ENCODE assay signal across 8 cellular contexts in the genomic region with DNA sequence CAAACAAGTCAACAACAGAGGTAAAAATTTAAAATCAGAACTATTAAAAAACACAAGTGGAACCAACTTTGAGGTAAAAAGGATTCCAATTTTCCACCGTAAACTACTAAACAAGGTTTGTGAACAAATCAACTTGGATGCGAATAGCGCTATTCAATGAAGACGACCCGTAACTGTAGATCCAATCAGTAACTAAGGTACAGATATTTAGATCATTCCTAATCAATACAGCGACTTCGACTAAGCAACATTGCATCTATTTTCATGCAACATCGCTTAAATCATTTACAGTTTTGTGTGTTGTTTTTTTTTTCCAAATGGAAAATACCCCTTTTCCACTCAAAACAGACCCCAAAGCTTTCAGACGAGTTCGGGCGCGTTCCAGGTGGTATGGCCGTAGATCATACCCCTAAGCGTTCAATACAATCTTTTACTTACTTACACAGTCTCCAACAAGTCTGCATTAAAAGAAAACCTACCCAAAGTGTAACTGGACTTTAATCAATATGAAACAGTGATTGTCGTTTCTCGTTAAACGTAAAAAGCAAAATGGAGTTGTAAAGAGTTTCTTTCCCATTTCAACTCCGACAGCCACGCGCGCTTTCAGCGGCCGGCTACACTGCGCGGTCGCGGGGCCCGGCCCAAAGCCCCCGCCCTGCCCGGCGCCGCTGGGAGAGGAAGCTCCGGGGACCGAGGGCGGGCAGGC. TPM values are rescaled to one million over a fixed set of nuclear protein-coding genes. Genes with fewer than 3 reads are reported as not detected.
DNase-seq lines count a peak whose midpoint lies in the region; ATAC-seq and TF ChIP-seq lines count a peak whose summit lies in the region.

No MANE protein-coding gene starts in this region.

- H3K4me3 ChIP-seq in DND-41 (ENCODE audit: low read depth in 1 of 2, low read length in 2 of 2) (peak overlapping the region; percentile 61 to 92), OCI-LY3 (ENCODE audit: low read length) (peak overlapping the region; percentile 87), neutrophil (ENCODE audit: low read depth in 1 of 2, low read length in 1 of 2) (peak overlapping the region; percentile 86 to 88)

- DNase-seq in DND-41 (no peak), epithelial cell of prostate (ENCODE audit: low read depth, low spot score) (no peak), posterior vena cava (ENCODE audit: low spot score) (no peak)

- no peaks in the 10 kb centered on the region for H3K9me3 ChIP-seq in DND-41 (ENCODE audit: insufficient read depth, low read length, severe bottlenecking)
- H3K9me3 ChIP-seq in OCI-LY3 (ENCODE audit: insufficient read depth, low read length), result no peaks in the 10 kb centered on the region
- no peaks in the 10 kb centered on the region for H3K9me3 ChIP-seq in neutrophil

- peaks cover 58% of the 10 kb centered on the region for H4K20me1 ChIP-seq in DND-41 (ENCODE audit: insufficient read depth, low read length)
- H4K20me1 ChIP-seq in OCI-LY3 (ENCODE audit: insufficient read depth, low read length), result peaks cover 52% of the 10 kb centered on the region

- H3K4me1 ChIP-seq in DND-41 (ENCODE audit: insufficient read depth, low read length), result peaks cover 70% of the 10 kb centered on the region
- peaks cover 24% of the 10 kb centered on the region for H3K4me1 ChIP-seq in OCI-LY3 (ENCODE audit: low read length)
- H3K4me1 ChIP-seq in neutrophil (ENCODE audit: control insufficient read depth in 1 of 2, insufficient read depth in 1 of 2, low read depth in 1 of 2, low read length in 1 of 2), result peaks cover 85% of the 10 kb centered on the region in 2 experiments

- H2AFZ ChIP-seq in DND-41 (ENCODE audit: low read depth, low read length), result 0 out of 2 replicates have a peak overlapping the region, but pooled peaks have one; percentile 33
- no peak overlapping the region for H2AFZ ChIP-seq in OCI-LY3 (ENCODE audit: low read depth, low read length)

- TF ChIP-seq CTCF in DND-41 (IDR thresholded peaks at IDR 0.05; ENCODE audit: borderline replicate concordance, extremely low read depth, low read length, poor library complexity, severe bottlenecking) (no peak), OCI-LY3 (IDR thresholded peaks at IDR 0.05; ENCODE audit: low read depth, low read length) (no peak), neutrophil (IDR thresholded peaks at IDR 0.05) (no peak)

- H3K4me2 ChIP-seq in DND-41 (ENCODE audit: insufficient read depth, low read length), result peak overlapping the region; percentile 74
- peak overlapping the region; percentile 88 for H3K4me2 ChIP-seq in OCI-LY3 (ENCODE audit: low read length)

- H3K27ac ChIP-seq in DND-41 (ENCODE audit: low read length) (peak overlapping the region; percentile 97), OCI-LY3 (ENCODE audit: low read length) (peak overlapping the region; percentile 71), epithelial cell of prostate (peak overlapping the region; percentile 92), neutrophil (peak overlapping the region; percentile 99)

- H3K79me2 ChIP-seq in DND-41 (ENCODE audit: insufficient read depth, low read length) (peaks cover 83% of the 10 kb centered on the region), OCI-LY3 (ENCODE audit: low read length) (peaks cover 72% of the 10 kb centered on the region)

- H3K27me3 ChIP-seq in DND-41 (ENCODE audit: insufficient read depth, low read length, poor library complexity) (no peaks in the 10 kb centered on the region), OCI-LY3 (ENCODE audit: low read depth, low read length) (no peaks in the 10 kb centered on the region), neutrophil (no peaks in the 10 kb centered on the region)

- peak overlapping the region; percentile 90 for H3K9ac ChIP-seq in DND-41 (ENCODE audit: low read depth, low read length)
- peak overlapping the region; percentile 87 for H3K9ac ChIP-seq in OCI-LY3 (ENCODE audit: low read length)

- no peak for ATAC-seq in DND-41 (ENCODE audit: insufficient read depth, low read depth)
- ATAC-seq in GM18502 (IDR thresholded peaks at IDR 0.05; ENCODE audit: poor library complexity, unreplicated experiment), result no peak
- no peak for ATAC-seq in HG03175 (IDR thresholded peaks at IDR 0.05; ENCODE audit: unreplicated experiment)
- ATAC-seq in HG03045 (IDR thresholded peaks at IDR 0.05; ENCODE audit: unreplicated experiment), result no peak

- intact Hi-C loops in posterior vena cava (cut with DNase I), result loop anchor here in 1 of 2 donors (5.0 to 10.0 kb wide), 2 partner anchors 34 to 56 kb away; partner anchors contain the start of gene GPX1

- H3K36me3 ChIP-seq in DND-41 (ENCODE audit: insufficient read depth, low read length), result peaks cover 26% of the 10 kb centered on the region
- peaks cover 13% of the 10 kb centered on the region for H3K36me3 ChIP-seq in OCI-LY3 (replicated peaks; ENCODE audit: low read depth, low read length)
- H3K36me3 ChIP-seq in neutrophil, result no peaks in the 10 kb centered on the region

RNA-seq across cellular contexts. Expression of gene RHOA, which starts 0.8 kb away (rescaled TPM):
- 100 to 1,000 TPM; 530 to 640 TPM for total RNA-seq in posterior vena cava

RNA-seq across cellular contexts. Expression of gene TCTA, which starts 1.2 kb away (rescaled TPM):
- total RNA-seq in posterior vena cava, result 10 to 100 TPM; 20.8 to 33.6 TPM

RNA-seq across cellular contexts. Expression of gene AMT, which starts 11.3 kb away (rescaled TPM):
- total RNA-seq in posterior vena cava, result 1 to 10 TPM; 1.0 to 6.1 TPM

RNA-seq across cellular contexts. Expression of gene NICN1, which starts 18.1 kb away (rescaled TPM):
- 10 to 100 TPM in 1 of 2 donors, 1 to 10 TPM in 1; 7.3 to 12.5 TPM for total RNA-seq in posterior vena cava

RNA-seq across cellular contexts. Expression of gene GPX1, which starts 52.8 kb away (rescaled TPM):
- total RNA-seq in posterior vena cava, result 100 to 1,000 TPM; 212 to 242 TPM
